In genomic region chr9:5452286-5452609, GRCh38 we compare ENCODE assay signal across 1 cellular context.
TF ChIP-seq lines count a peak whose summit lies in the region.

No MANE protein-coding gene starts in this region.

TF ChIP-seq in SK-N-SH treated with all-trans-retinoic acid at 6 μM for 48 hours, 23 proteins besides CTCF, POLR2A, EP300 and RAD21 (continued from another document):
- TF ChIP-seq TSHZ2 (CRISPR knock-in tag; IDR thresholded peaks at IDR 0.05) (no peak), PATZ1 (CRISPR knock-in tag; IDR thresholded peaks at IDR 0.05; ENCODE audit: borderline replicate concordance) (no peak), CSDC2 (CRISPR knock-in tag; IDR thresholded peaks at IDR 0.05) (no peak), CSRNP3 (CRISPR knock-in tag; IDR thresholded peaks at IDR 0.05) (no peak), ZNF565 (CRISPR knock-in tag; conservative IDR thresholded peaks at IDR 0.05; ENCODE audit: low read depth) (no peak), PPARA (CRISPR knock-in tag; IDR thresholded peaks at IDR 0.05; ENCODE audit: borderline replicate concordance) (no peak), ZC3H10 (CRISPR knock-in tag; IDR thresholded peaks at IDR 0.05) (no peak), TCF4 (CRISPR knock-in tag; IDR thresholded peaks at IDR 0.05; ENCODE audit: borderline replicate concordance) (no peak), CREB5 (CRISPR knock-in tag; IDR thresholded peaks at IDR 0.05; ENCODE audit: low read depth) (no peak), ESRRG (CRISPR knock-in tag; IDR thresholded peaks at IDR 0.05) (no peak), ZFP30 (CRISPR knock-in tag; IDR thresholded peaks at IDR 0.05) (no peak), ZNF70 (CRISPR knock-in tag; IDR thresholded peaks at IDR 0.05) (no peak), GLIS3 (CRISPR knock-in tag; IDR thresholded peaks at IDR 0.05) (no peak)
